ENCODE assay signal across 10 cellular contexts in the genomic region with DNA sequence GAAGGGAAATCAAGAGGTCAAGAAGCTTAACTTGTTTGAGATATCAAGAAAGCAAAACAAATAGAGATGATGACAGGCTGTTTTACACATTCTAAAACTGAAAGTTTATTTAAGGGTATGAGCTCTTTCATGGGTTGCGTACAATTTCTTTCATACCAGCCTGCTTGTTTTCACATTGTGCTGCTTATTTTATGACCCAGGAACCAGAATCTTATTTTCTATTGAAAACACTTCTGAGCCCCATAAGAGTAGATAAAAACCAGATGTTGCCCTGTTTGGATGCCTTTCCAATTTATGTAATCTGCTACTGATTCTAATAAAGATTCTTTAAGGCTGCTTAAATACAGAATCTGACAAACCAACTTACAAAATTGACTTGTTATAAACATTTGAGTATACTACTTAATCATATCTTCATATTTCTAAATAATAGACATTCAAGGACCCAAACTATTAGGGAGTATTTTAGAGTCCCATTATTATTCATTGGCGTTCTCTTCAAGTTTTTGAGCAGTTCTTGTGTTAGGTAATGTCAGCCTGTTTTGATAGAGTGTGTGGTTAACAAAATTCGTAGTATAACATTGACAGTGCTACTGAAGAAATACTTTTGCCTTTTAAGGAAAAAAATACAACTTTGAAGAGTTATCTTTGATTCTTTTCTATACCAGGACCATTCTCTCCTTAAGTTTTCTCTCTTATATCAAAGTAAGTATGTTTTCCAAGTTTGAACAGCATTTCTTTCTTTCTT.
DNase-seq lines count a peak whose midpoint lies in the region; ATAC-seq, FAIRE-seq and TF ChIP-seq lines count a peak whose summit lies in the region.
"Had no signal": no experiment of that assay in that cellular context is flagged by ENCODE, and none has a peak within 500 bp of the region (broad histone marks: within the 10 kb centered on the region; RNA-seq: fewer than 3 reads in every experiment).

No MANE protein-coding gene starts in this region.

- H3K4me3 ChIP-seq in SK-N-MC (peak overlapping the region; percentile 73), liver (ENCODE audit: low read depth in 1 of 3, low read length in 3 of 3) (peak overlapping the region in 1 of 3 donors; percentile 31), aorta (ENCODE audit: low read length in 2 of 2) (no peak overlapping the region)
- H3K4me3 ChIP-seq: BLaER1 treated with 17β-estradiol and CSF1 and Interleukin-3, amounts not matched to agents 10 nM and 100 nM had no signal

- peak; percentile 32 for FAIRE-seq in D721Med (lab: Jason Lieb, UNC)

- H3K4me1 Mint-ChIP-seq in activated T-cell treated with anti-CD3 and anti-CD28 coated beads, Interleukin-2, amount 50 U/mL, for 4 hours (ENCODE audit: low read depth) = no peaks in the 10 kb centered on the region

- DNase-seq in D721Med (ENCODE audit: insufficient read length, low spot score) = no peak
- DNase-seq in SK-N-MC (ENCODE audit: low read depth, low spot score) = peak; percentile 87
- DNase-seq in NOMO-1 treated with dmso at 0.1 percent for 144 hours (lab: John Stamatoyannopoulos, UW; ENCODE audit: unreplicated experiment) = no peak
- DNase-seq in activated T-cell treated with anti-CD3 and anti-CD28 coated beads, Interleukin-2, amount 50 U/mL, for 4 hours = no peak
- DNase-seq in aorta = no peak
- DNase-seq: RPMI8226 had no signal

- peaks cover 14% of the 10 kb centered on the region for H3K36me3 Mint-ChIP-seq in activated T-cell treated with anti-CD3 and anti-CD28 coated beads, Interleukin-2, amount 50 U/mL, for 4 hours (ENCODE audit: insufficient read depth)

- H3K4me3 Mint-ChIP-seq in activated T-cell treated with anti-CD3 and anti-CD28 coated beads, Interleukin-2, amount 50 U/mL, for 4 hours = no peak overlapping the region

- H3K36me3 ChIP-seq in SK-N-MC (ENCODE audit: insufficient read depth, low read length) = no peaks in the 10 kb centered on the region
- peaks cover 0 to 4% (median 2%) of the 10 kb centered on the region in 4 donors for H3K36me3 ChIP-seq in liver (ENCODE audit: control insufficient read depth in 4 of 4, insufficient read depth in 3 of 4, low read depth in 1 of 4, low read length in 3 of 4)
- no peaks in the 10 kb centered on the region for H3K36me3 ChIP-seq in aorta (ENCODE audit: control insufficient read depth in 1 of 2, insufficient read depth in 2 of 2, low read length in 1 of 2)

- ATAC-seq in GM21723 (IDR thresholded peaks at IDR 0.05; ENCODE audit: unreplicated experiment) (peak; percentile 87), esophagus mucosa (no peak), aorta (ENCODE audit: low FRiP score) (no peak)
- ATAC-seq in activated T-cell treated with anti-CD3 and anti-CD28 coated beads, Interleukin-2, amount 50 U/mL, for 4 hours = no peak

- H3K27me3 Mint-ChIP-seq in activated T-cell treated with anti-CD3 and anti-CD28 coated beads, Interleukin-2, amount 50 U/mL, for 4 hours (ENCODE audit: low read depth) = no peaks in the 10 kb centered on the region

- H3K9me3 ChIP-seq in SK-N-MC (ENCODE audit: low read depth, low read length) (no peaks in the 10 kb centered on the region), liver (ENCODE audit: control insufficient read depth in 4 of 4, low read length in 3 of 4) (no peaks in the 10 kb centered on the region), aorta (ENCODE audit: control insufficient read depth, low read length) (no peaks in the 10 kb centered on the region)
- H3K9me3 ChIP-seq: BLaER1 treated with 17β-estradiol and CSF1 and Interleukin-3, amounts not matched to agents 10 nM and 100 nM had no signal

- peak in 1 of 2 donors; percentile 15 for TF ChIP-seq RAD21 in liver (IDR thresholded peaks at IDR 0.05)

- WGBS in liver = 26% methylated on average over 3 of the region's 3 CpGs
- WGBS in aorta, 2 donors = 2 to 8% methylated on average over 3 of the region's 3 CpGs

- H3K27ac ChIP-seq in SK-N-MC = peak overlapping the region; percentile 93
- peak overlapping the region; percentile 12 to 56 for H3K27ac ChIP-seq in liver (ENCODE audit: low read depth in 1 of 2, low read length in 2 of 2)
- H3K27ac ChIP-seq in aorta (ENCODE audit: low read depth in 1 of 2, low read length in 2 of 2) = peak overlapping the region in 1 of 2 donors; percentile 43
- H3K27ac ChIP-seq: BLaER1 treated with 17β-estradiol and CSF1 and Interleukin-3, amounts not matched to agents 10 nM and 100 nM had no signal

- intact Hi-C loops in aorta (cut with DNase I) = no loop called here

- H3K4me1 ChIP-seq in liver (ENCODE audit: control insufficient read depth in 4 of 4, insufficient read depth in 4 of 4, low read length in 3 of 4) = peaks cover 9 to 27% (median 15%) of the 10 kb centered on the region in 4 donors
- H3K4me1 ChIP-seq in aorta (ENCODE audit: control insufficient read depth in 1 of 2, insufficient read depth in 2 of 2, low read length in 2 of 2) = peaks cover 0 to 15% of the 10 kb centered on the region in 2 donors

- no peak for TF ChIP-seq CTCF in D721Med (IDR thresholded peaks at IDR 0.05; ENCODE audit: insufficient read depth, missing control alignments)
- no peak for TF ChIP-seq CTCF in liver (IDR thresholded peaks at IDR 0.05; ENCODE audit: low read depth, low read length, missing input control)

- H3K27me3 ChIP-seq in liver (ENCODE audit: control insufficient read depth in 4 of 4, insufficient read depth in 4 of 4, low read length in 3 of 4) (no peaks in the 10 kb centered on the region), aorta (ENCODE audit: control insufficient read depth in 1 of 2, insufficient read depth in 2 of 2, low read length in 1 of 2) (no peaks in the 10 kb centered on the region)
- H3K27me3 ChIP-seq: BLaER1 treated with 17β-estradiol and CSF1 and Interleukin-3, amounts not matched to agents 10 nM and 100 nM had no signal

- H3K9ac ChIP-seq in SK-N-MC (ENCODE audit: insufficient read length) (peak overlapping the region; percentile 58), liver (ENCODE audit: low read depth in 1 of 2, low read length in 2 of 2) (peak overlapping the region; percentile 21 to 58)
- H3K9ac ChIP-seq: BLaER1 treated with 17β-estradiol and CSF1 and Interleukin-3, amounts not matched to agents 10 nM and 100 nM had no signal

- no peaks in the 10 kb centered on the region for H3K9me3 Mint-ChIP-seq in activated T-cell treated with anti-CD3 and anti-CD28 coated beads, Interleukin-2, amount 50 U/mL, for 4 hours

TF ChIP-seq in liver, 16 proteins besides CTCF, POLR2A, EP300 and RAD21:
- TF ChIP-seq SP1 (IDR thresholded peaks at IDR 0.05) (peak; percentile 46), JUND (IDR thresholded peaks at IDR 0.05) (no peak), HNF4A (conservative IDR thresholded peaks at IDR 0.05) (no peak), EGR1 (IDR thresholded peaks at IDR 0.05; ENCODE audit: low read depth in 2 of 2) (no peak), RXRA (IDR thresholded peaks at IDR 0.05) (peak in 1 of 2 donors; percentile 30), TAF1 (conservative IDR thresholded peaks at IDR 0.05) (peak; percentile 31), FOXA2 (IDR thresholded peaks at IDR 0.05) (no peak)
- TF ChIP-seq, protein P1, sequence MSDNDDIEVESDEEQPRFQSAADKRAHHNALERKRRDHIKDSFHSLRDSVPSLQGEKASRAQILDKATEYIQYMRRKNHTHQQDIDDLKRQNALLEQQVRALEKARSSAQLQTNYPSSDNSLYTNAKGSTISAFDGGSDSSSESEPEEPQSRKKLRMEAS (IDR thresholded peaks at IDR 0.05) = no peak
